ENCODE assay signal across 2 cellular contexts in genomic region chr11:131917634-131918384, GRCh38.
TF ChIP-seq lines count a peak whose summit lies in the region.

No MANE protein-coding gene starts in this region.

TF ChIP-seq in GM23338, 12 proteins besides CTCF, POLR2A, EP300 and RAD21 (continued from another document):
- TF ChIP-seq ZNF462 (CRISPR knock-in tag; IDR thresholded peaks at IDR 0.05) (no peak), POLR2AphosphoS5 (IDR thresholded peaks at IDR 0.05; ENCODE audit: low read depth) (no peak), ETS1 (IDR thresholded peaks at IDR 0.05) (no peak), EZH2 (IDR thresholded peaks at IDR 0.05; ENCODE audit: low read depth, unreplicated experiment) (no peak), REST (IDR thresholded peaks at IDR 0.05; ENCODE audit: unreplicated experiment) (no peak)

TF ChIP-seq in IMR-90, 13 proteins besides CTCF, POLR2A, EP300 and RAD21 (continued from another document):
- no peak for TF ChIP-seq MAZ (IDR thresholded peaks at IDR 0.05; ENCODE audit: borderline replicate concordance, low read depth, low read length)
- TF ChIP-seq USF2 (IDR thresholded peaks at IDR 0.05; ENCODE audit: low read depth, low read length), result no peak
- no peak for TF ChIP-seq MXI1 (IDR thresholded peaks at IDR 0.05; ENCODE audit: borderline replicate concordance, low read depth, low read length)
